39 cellular contexts compared by ENCODE assay signal in the genomic region with DNA sequence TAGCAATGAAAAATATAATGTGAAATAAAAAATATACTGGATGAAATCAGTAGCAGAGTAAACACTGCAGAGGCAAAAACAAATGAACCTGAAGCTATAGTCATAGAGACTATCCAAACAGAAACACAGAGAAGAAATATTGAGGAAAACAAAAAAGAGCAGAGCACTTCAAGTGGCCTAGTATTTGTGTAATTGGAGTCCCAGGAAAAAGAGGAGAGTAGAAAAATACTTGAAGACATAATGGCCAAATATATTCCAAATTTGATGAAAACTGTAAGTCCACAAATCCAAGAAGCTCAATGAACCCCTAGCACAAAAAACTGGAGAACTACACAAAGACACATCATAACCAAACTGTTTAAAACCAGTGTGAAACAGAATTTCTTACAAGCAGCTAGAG.
"Had no signal": no experiment of that assay in that cellular context is flagged by ENCODE, and none has a peak within 500 bp of the region (broad histone marks: within the 10 kb centered on the region; RNA-seq: fewer than 3 reads in every experiment).

No MANE protein-coding gene starts in this region.

- H3K9me3 ChIP-seq: Peyer's patch had no signal

- DNase-seq: activated B cell treated with CpG ODN at 0.5 μM for 24 hours; activated CD4-positive, alpha-beta memory T cell treated with anti-CD3 and anti-CD28 coated beads, Interleukin-2, amount 10 ng/mL, durations not matched to agents 7 days and 5 days; activated CD4-positive, alpha-beta T cell treated with anti-CD3 and anti-CD28 coated beads for 4 hours; activated CD4-positive, CD25-positive, alpha-beta regulatory T cell treated with anti-CD3 and anti-CD28 coated beads, Interleukin-2, amount 50 U/mL, for 72 hours; activated CD8-positive, alpha-beta memory T cell treated with anti-CD3 and anti-CD28 coated beads for 24 hours; activated CD8-positive, alpha-beta memory T cell treated with anti-CD3 and anti-CD28 coated beads, Interleukin-2, amount 10 ng/mL, durations not matched to agents 7 days and 5 days; activated CD8-positive, alpha-beta memory T cell treated with anti-CD3 and anti-CD28 coated beads, Interleukin-2, amount 50 U/mL, for 48 hours; activated gamma-delta T cell; activated naive CD4-positive, alpha-beta T cell treated with anti-CD3 and anti-CD28 coated beads for 36 hours; activated naive CD8-positive, alpha-beta T cell treated with anti-CD3 and anti-CD28 coated beads, Interleukin-2, amount 50 U/mL, for 24 hours; activated T-cell treated with anti-CD3 and anti-CD28 coated beads, Interleukin-2, amount 50 U/mL, for 1 hour; activated T-cell treated with anti-CD3 and anti-CD28 coated beads, Interleukin-2, amount 50 U/mL, for 72 hours; anterior cingulate cortex; MM.1S; MV-4-11; NCI-H1092; NCI-H1436 treated with DMSO at 0.1 percent for 48 hours; NCI-H1694 treated with DMSO at 0.1 percent for 48 hours; NCI-H2081; NCI-H226; NCI-H446 treated with DMSO at 0.1 percent for 48 hours; NCI-H526; NCI-H748 treated with DMSO at 0.1 percent for 48 hours; NK-92 treated with Interleukin-12 subunit alpha and Interleukin-12 subunit beta, amount 100 ng/mL, for 24 hours; PC-3; Peyer's patch; RPMI8226; SHP77 treated with DMSO at 0.1 percent for 48 hours; SK-N-SH had no signal

- H3K27ac ChIP-seq: cardiac muscle cell, coronary artery, KMS-11, SJSA1, VCaP had no signal

- H3K4me3 Mint-ChIP-seq: activated B cell treated with CpG ODN at 0.5 μM for 24 hours; activated CD4-positive, alpha-beta memory T cell treated with anti-CD3 and anti-CD28 coated beads, Interleukin-2, amount 10 ng/mL, durations not matched to agents 7 days and 5 days; activated CD8-positive, alpha-beta memory T cell treated with anti-CD3 and anti-CD28 coated beads, Interleukin-2, amount 10 ng/mL, durations not matched to agents 7 days and 5 days; activated naive CD4-positive, alpha-beta T cell treated with anti-CD3 and anti-CD28 coated beads for 36 hours; activated naive CD8-positive, alpha-beta T cell; activated naive CD8-positive, alpha-beta T cell treated with anti-CD3 and anti-CD28 coated beads, Interleukin-2, amount 50 U/mL, for 24 hours; activated T-cell treated with anti-CD3 and anti-CD28 coated beads, Interleukin-2, amount 50 U/mL, for 72 hours; central memory CD8-positive, alpha-beta T cell; T-helper 1 cell treated with Interleukin-12 subunit alpha and Interleukin-12 subunit beta and Interleukin-4 antibody, amounts not matched to agents 30 μg/mL and 1 μg/mL, for 36 hours; T-helper 2 cell treated with Interferon-gamma antibody and Interleukin-4, amounts not matched to agents 5 μg/mL and 100 μg/mL, for 36 hours had no signal

- H3K27me3 ChIP-seq: cardiac muscle cell, Peyer's patch, SJSA1 had no signal

- H3K36me3 Mint-ChIP-seq: activated naive CD8-positive, alpha-beta T cell had no signal

- H3K36me3 ChIP-seq: cardiac muscle cell, Peyer's patch, SJSA1 had no signal

- H3K9ac ChIP-seq: KMS-11, SK-N-SH had no signal

- H3K4me2 ChIP-seq: KMS-11, SK-N-SH had no signal

- H3K9me3 Mint-ChIP-seq: activated B cell treated with CpG ODN at 0.5 μM for 24 hours; activated CD4-positive, alpha-beta memory T cell treated with anti-CD3 and anti-CD28 coated beads, Interleukin-2, amount 10 ng/mL, durations not matched to agents 7 days and 5 days; activated T-helper 2 cell treated with anti-CD3 and anti-CD28 coated beads, Interferon-gamma antibody, Interleukin-2, Interleukin-4, amounts not matched to agents 10 μg/mL and 5 μg/mL and 100 μg/mL, durations not matched to agents 14 hours and 24 hours and 36 hours; central memory CD8-positive, alpha-beta T cell; T-helper 2 cell treated with Interferon-gamma antibody and Interleukin-4, amounts not matched to agents 5 μg/mL and 100 μg/mL, for 36 hours had no signal

- H3K4me3 ChIP-seq: cardiac muscle cell, coronary artery, Peyer's patch, SJSA1 had no signal

- H3K27me3 Mint-ChIP-seq: activated B cell treated with CpG ODN at 0.5 μM for 24 hours; activated naive CD8-positive, alpha-beta T cell; central memory CD8-positive, alpha-beta T cell had no signal

- H3K4me1 Mint-ChIP-seq: activated B cell treated with CpG ODN at 0.5 μM for 24 hours; central memory CD8-positive, alpha-beta T cell had no signal

- H3K27ac Mint-ChIP-seq: activated B cell treated with CpG ODN at 0.5 μM for 24 hours; activated CD4-positive, alpha-beta memory T cell treated with anti-CD3 and anti-CD28 coated beads, Interleukin-2, amount 10 ng/mL, durations not matched to agents 7 days and 5 days; activated CD8-positive, alpha-beta memory T cell treated with anti-CD3 and anti-CD28 coated beads, Interleukin-2, amount 10 ng/mL, durations not matched to agents 7 days and 5 days; activated naive CD4-positive, alpha-beta T cell treated with anti-CD3 and anti-CD28 coated beads for 36 hours; activated naive CD8-positive, alpha-beta T cell; activated naive CD8-positive, alpha-beta T cell treated with anti-CD3 and anti-CD28 coated beads, Interleukin-2, amount 50 U/mL, for 24 hours; activated T-cell treated with anti-CD3 and anti-CD28 coated beads, Interleukin-2, amount 50 U/mL, for 72 hours; activated T-helper 2 cell treated with anti-CD3 and anti-CD28 coated beads, Interferon-gamma antibody, Interleukin-2, Interleukin-4, amounts not matched to agents 10 μg/mL and 5 μg/mL and 100 μg/mL, durations not matched to agents 14 hours and 24 hours and 36 hours; T-helper 1 cell treated with Interleukin-12 subunit alpha and Interleukin-12 subunit beta and Interleukin-4 antibody, amounts not matched to agents 30 μg/mL and 1 μg/mL, for 36 hours; T-helper 2 cell treated with Interferon-gamma antibody and Interleukin-4, amounts not matched to agents 5 μg/mL and 100 μg/mL, for 36 hours had no signal
